In genomic region chr16:8026450-8026849, GRCh38 we compare ENCODE assay signal across 19 cellular contexts.
DNase-seq lines count a peak whose midpoint lies in the region; TF ChIP-seq lines count a peak whose summit lies in the region.
"Had no signal": no experiment of that assay in that cellular context is flagged by ENCODE, and none has a peak within 500 bp of the region (broad histone marks: within the 10 kb centered on the region; RNA-seq: fewer than 3 reads in every experiment).

No MANE protein-coding gene starts in this region.

- H3K27me3 Mint-ChIP-seq in Caco-2 (ENCODE audit: insufficient read depth, unreplicated experiment) (peaks cover 2% of the 10 kb centered on the region), glutamatergic neuron (ENCODE audit: unreplicated experiment) (no peaks in the 10 kb centered on the region), immature natural killer cell (ENCODE audit: low read depth in 3 of 3) (peaks cover 0 to 4% (median 0%) of the 10 kb centered on the region in 3 donors)
- H3K27me3 Mint-ChIP-seq: stimulated activated naive CD8-positive, alpha-beta T cell treated with anti-CD3 and anti-CD28 coated beads, Interleukin-15, Interleukin-2, amounts not matched to agents 100 ng/mL and 50 ng/mL, for 24 hours had no signal

- H3K4me1 Mint-ChIP-seq in Caco-2 (ENCODE audit: low read depth, unreplicated experiment) (no peaks in the 10 kb centered on the region), glutamatergic neuron (ENCODE audit: low read depth, unreplicated experiment) (no peaks in the 10 kb centered on the region), immature natural killer cell (no peaks in the 10 kb centered on the region)

- CTCF ChIA-PET in Caco-2 (lab: Charles Lee): no interaction called here
- CTCF ChIA-PET in HEK293 (lab: Yijun Ruan, JAX): no interaction called here

- H3K9ac ChIP-seq in SK-N-MC (ENCODE audit: insufficient read length): no peak overlapping the region
- H3K9ac ChIP-seq: BLaER1 had no signal

- H3K4me1 ChIP-seq in Caco-2 (no peaks in the 10 kb centered on the region), HEK293 (ENCODE audit: control insufficient read depth, insufficient read depth, low read length) (no peaks in the 10 kb centered on the region)
- H3K4me1 ChIP-seq: BLaER1, pancreas, spleen had no signal

- H3K36me3 Mint-ChIP-seq in Caco-2 (ENCODE audit: insufficient read depth, unreplicated experiment) (no peaks in the 10 kb centered on the region), glutamatergic neuron (ENCODE audit: unreplicated experiment) (no peaks in the 10 kb centered on the region), immature natural killer cell (peaks cover 0 to 3% (median 0%) of the 10 kb centered on the region in 3 donors)

- POLR2A ChIA-PET in Caco-2 (lab: Charles Lee) (no interaction called here), HEK293 (lab: Yijun Ruan, JAX) (no interaction called here)

- H3K9me3 ChIP-seq in Caco-2 (no peaks in the 10 kb centered on the region), HEK293 (ENCODE audit: control insufficient read depth, insufficient read depth, low read depth, low read length) (no peaks in the 10 kb centered on the region), SK-N-MC (ENCODE audit: low read depth, low read length) (no peaks in the 10 kb centered on the region)
- H3K9me3 ChIP-seq: BLaER1, pancreas had no signal

- H3K27ac ChIP-seq in HEK293 (ENCODE audit: extremely low read depth, low read depth, low read length) (no peak overlapping the region), SK-N-MC (no peak overlapping the region)
- H3K27ac ChIP-seq: BLaER1, pancreas, spleen had no signal

- TF ChIP-seq CTCF in Caco-2 (IDR thresholded peaks at IDR 0.05; ENCODE audit: insufficient read depth in 1 of 2, low read depth in 1 of 2, low read length in 1 of 2, severe bottlenecking in 1 of 2, unreplicated experiment in 1 of 2) (no peak), HEK293 (tag by site-specific recombination; IDR thresholded peaks at IDR 0.05) (no peak), glutamatergic neuron (IDR thresholded peaks at IDR 0.05; ENCODE audit: partially characterized antibody, unreplicated experiment) (no peak)

- no TSS peak for BruUV-seq in Caco-2 (replicated peaks; lab: Mats Ljungman, UMichigan)

- H3K36me3 ChIP-seq in Caco-2 (ENCODE audit: control insufficient read depth, insufficient read depth, low read length) (no peaks in the 10 kb centered on the region), HEK293 (ENCODE audit: control insufficient read depth in 2 of 2, insufficient read depth in 1 of 2, low read length in 2 of 2) (no peaks in the 10 kb centered on the region), SK-N-MC (ENCODE audit: insufficient read depth, low read length) (no peaks in the 10 kb centered on the region)
- H3K36me3 ChIP-seq: BLaER1, pancreas, spleen had no signal

- no peaks in the 10 kb centered on the region for H3K9me3 Mint-ChIP-seq in Caco-2 (ENCODE audit: unreplicated experiment)
- peaks cover 4% of the 10 kb centered on the region for H3K9me3 Mint-ChIP-seq in glutamatergic neuron (ENCODE audit: unreplicated experiment)
- peaks cover 0 to 28% (median 13%) of the 10 kb centered on the region in 6 donors for H3K9me3 Mint-ChIP-seq in immature natural killer cell

- H3K27ac Mint-ChIP-seq in Caco-2 (ENCODE audit: unreplicated experiment): no peak overlapping the region
- no peak overlapping the region for H3K27ac Mint-ChIP-seq in glutamatergic neuron (ENCODE audit: unreplicated experiment)
- no peak overlapping the region for H3K27ac Mint-ChIP-seq in immature natural killer cell
- H3K27ac Mint-ChIP-seq: stimulated activated naive CD8-positive, alpha-beta T cell treated with anti-CD3 and anti-CD28 coated beads, Interleukin-15, Interleukin-2, amounts not matched to agents 100 ng/mL and 50 ng/mL, for 24 hours had no signal

- no peaks in the 10 kb centered on the region for H3K27me3 ChIP-seq in Caco-2 (replicated peaks; ENCODE audit: control insufficient read depth, insufficient read depth, low read length)
- H3K27me3 ChIP-seq: BLaER1, pancreas, spleen had no signal

- DNase-seq in Caco-2: peak; percentile 30 to 41
- DNase-seq in SK-N-MC (ENCODE audit: low read depth, low spot score): peak; percentile 3
- peak; percentile 62 for DNase-seq in islet precursor cell
- no peak for DNase-seq in glutamatergic neuron
- DNase-seq in pons (ENCODE audit: low spot score): no peak
- DNase-seq in stimulated activated CD8-positive, alpha-beta memory T cell treated with anti-CD3 and anti-CD28 coated beads, Interleukin-4, amount 100 ng/mL, for 48 hours: no peak
- DNase-seq in immature natural killer cell: no peak
- DNase-seq: activated T-cell treated with anti-CD3 and anti-CD28 coated beads, Interleukin-2, amount 50 U/mL, for 4 hours; DMS79 treated with DMSO at 0.1 percent for 48 hours; HCEC 1CT; kidney glomerular epithelial cell; NCI-H2029; NCI-H510A treated with DMSO at 0.1 percent for 48 hours; pancreas; spleen had no signal

- no peak overlapping the region for H3K4me3 ChIP-seq in Caco-2 (ENCODE audit: low read depth, low read length)
- no peak overlapping the region for H3K4me3 ChIP-seq in HEK293 (ENCODE audit: low read depth, low read length)
- H3K4me3 ChIP-seq in SK-N-MC: no peak overlapping the region
- H3K4me3 ChIP-seq: BLaER1, mucosa of descending colon, pancreas, spleen had no signal

- H3K4me3 Mint-ChIP-seq in Caco-2 (ENCODE audit: unreplicated experiment) (no peak overlapping the region), glutamatergic neuron (ENCODE audit: unreplicated experiment) (no peak overlapping the region), immature natural killer cell (no peak overlapping the region)
- H3K4me3 Mint-ChIP-seq: activated T-cell treated with anti-CD3 and anti-CD28 coated beads, Interleukin-2, amount 50 U/mL, for 4 hours; stimulated activated naive CD8-positive, alpha-beta T cell treated with anti-CD3 and anti-CD28 coated beads, Interleukin-15, Interleukin-2, amounts not matched to agents 100 ng/mL and 50 ng/mL, for 24 hours had no signal

- intact Hi-C loops in Caco-2 (cut with micrococcal nuclease; ENCODE audit: unreplicated experiment): no loop called here

TF ChIP-seq in HEK293, 187 proteins besides CTCF, POLR2A, EP300 and RAD21:
- TF ChIP-seq ZNF510 (tag by site-specific recombination; IDR thresholded peaks at IDR 0.05; ENCODE audit: insufficient replicate concordance) (no peak), REST (tag by site-specific recombination; IDR thresholded peaks at IDR 0.05) (peak; percentile 85)

Comparison
In these comparisons a context has a peak if more than half of its experiments do, and no peak if none do; other contexts are left out.
1. DNase-seq: peak in Caco-2 (2 of 2), SK-N-MC (single experiment) and islet precursor cell (single experiment); none in glutamatergic neuron (single experiment), pons (single experiment), stimulated activated CD8-positive, alpha-beta memory T cell treated with anti-CD3 and anti-CD28 coated beads, Interleukin-4, amount 100 ng/mL, for 48 hours (single experiment) and immature natural killer cell (0 of 3).